ENCODE assay signal across 13 cellular contexts in the genomic region with DNA sequence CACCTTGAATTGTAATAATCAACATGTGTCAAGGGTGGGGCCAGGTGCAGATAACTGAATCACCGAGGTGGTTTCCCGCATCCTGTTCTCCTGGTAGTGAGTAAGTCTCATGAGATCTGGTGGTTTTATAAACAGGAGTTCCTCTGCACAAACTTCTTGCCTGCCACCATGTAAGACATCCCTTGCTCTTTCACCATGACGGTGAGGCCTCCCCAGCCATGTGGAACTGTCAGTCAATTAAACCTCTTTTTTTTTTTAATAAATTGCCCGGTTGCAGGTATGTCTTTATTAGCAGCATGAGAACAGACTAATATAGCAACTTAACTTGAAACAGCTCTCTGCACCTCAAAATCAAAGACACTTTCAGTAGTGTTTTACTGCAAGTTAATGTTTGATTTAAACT.
DNase-seq lines count a peak whose midpoint lies in the region; ATAC-seq, FAIRE-seq and TF ChIP-seq lines count a peak whose summit lies in the region.
"Had no signal": no experiment of that assay in that cellular context is flagged by ENCODE, and none has a peak within 500 bp of the region (broad histone marks: within the 10 kb centered on the region; RNA-seq: fewer than 3 reads in every experiment).

No MANE protein-coding gene starts in this region.

- H3K4me1 ChIP-seq in body of pancreas, result peaks cover 32% of the 10 kb centered on the region
- H3K4me1 ChIP-seq: testis had no signal

- H3K36me3 ChIP-seq in body of pancreas (replicated peaks in 1 of 2; ENCODE audit: insufficient read depth in 1 of 2, low read depth in 2 of 2), result no peaks in the 10 kb centered on the region

- peak overlapping the region in 3 of 4 donors; percentile 5 to 84 (median 18) for H3K27ac ChIP-seq in body of pancreas
- H3K27ac ChIP-seq: testis had no signal

- H3K27me3 ChIP-seq in body of pancreas, result no peaks in the 10 kb centered on the region
- H3K27me3 ChIP-seq: testis had no signal

- no peak for TF ChIP-seq POLR2A in body of pancreas (IDR thresholded peaks at IDR 0.05)

- ATAC-seq in GM18907 (IDR thresholded peaks at IDR 0.05; ENCODE audit: unreplicated experiment), result peak; percentile 73
- ATAC-seq in HG03354 (IDR thresholded peaks at IDR 0.05; ENCODE audit: poor library complexity, severe bottlenecking, unreplicated experiment), result peak; percentile 59
- ATAC-seq in body of pancreas, result peak; percentile 28
- ATAC-seq in stimulated activated naive B cell treated with anti-CD40 and anti-IgM and Interleukin-4, amounts not matched to agents 10 μg/mL and 1 μg/mL and 100 μg/mL, for 72 hours (replicated peaks), result peak; percentile 49 to 57
- ATAC-seq: right cardiac atrium had no signal

- H3K27ac Mint-ChIP-seq in stimulated activated naive B cell treated with anti-CD40 and anti-IgM and Interleukin-4, amounts not matched to agents 10 μg/mL and 1 μg/mL and 100 μg/mL, for 72 hours, result no peak overlapping the region
- H3K27ac Mint-ChIP-seq: activated B cell treated with CpG ODN at 0.5 μM for 24 hours had no signal

- H3K4me3 Mint-ChIP-seq in stimulated activated naive B cell treated with anti-CD40 and anti-IgM and Interleukin-4, amounts not matched to agents 10 μg/mL and 1 μg/mL and 100 μg/mL, for 72 hours, result no peak overlapping the region
- H3K4me3 Mint-ChIP-seq: activated B cell treated with CpG ODN at 0.5 μM for 24 hours had no signal

- no peak for TF ChIP-seq CTCF in body of pancreas (IDR thresholded peaks at IDR 0.05)

- H3K27me3 Mint-ChIP-seq in stimulated activated naive B cell treated with anti-CD40 and anti-IgM and Interleukin-4, amounts not matched to agents 10 μg/mL and 1 μg/mL and 100 μg/mL, for 72 hours, result peaks cover 12 to 15% of the 10 kb centered on the region in 2 donors

- peaks cover 11 to 29% of the 10 kb centered on the region in 2 donors for H3K4me1 Mint-ChIP-seq in stimulated activated naive B cell treated with anti-CD40 and anti-IgM and Interleukin-4, amounts not matched to agents 10 μg/mL and 1 μg/mL and 100 μg/mL, for 72 hours

- no peak for FAIRE-seq in frontal cortex (lab: Jason Lieb, UNC)
- FAIRE-seq: D721Med had no signal

- peaks cover 1 to 4% of the 10 kb centered on the region in 2 donors for H3K36me3 Mint-ChIP-seq in stimulated activated naive B cell treated with anti-CD40 and anti-IgM and Interleukin-4, amounts not matched to agents 10 μg/mL and 1 μg/mL and 100 μg/mL, for 72 hours

- H3K9me3 Mint-ChIP-seq in stimulated activated naive B cell treated with anti-CD40 and anti-IgM and Interleukin-4, amounts not matched to agents 10 μg/mL and 1 μg/mL and 100 μg/mL, for 72 hours, result peaks cover 1 to 4% of the 10 kb centered on the region in 2 donors
- H3K9me3 Mint-ChIP-seq: activated B cell treated with CpG ODN at 0.5 μM for 24 hours had no signal

- DNase-seq in body of pancreas (peak in 1 of 4 donors; percentile 18), frontal cortex (ENCODE audit: low spot score in 2 of 2) (no peak), GF-D8 (lab: John Stamatoyannopoulos, UW) (no peak)
- DNase-seq in stimulated activated naive B cell treated with anti-CD40 and anti-IgM and Interleukin-4, amounts not matched to agents 10 μg/mL and 1 μg/mL and 100 μg/mL, for 72 hours, result no peak
- DNase-seq in stimulated activated naive CD4-positive, alpha-beta T cell treated with Interleukin-2 at 50 U/mL for 16 hours (lab: John Stamatoyannopoulos, UW), result no peak
- DNase-seq: activated B cell treated with CpG ODN at 0.5 μM for 24 hours, NCI-H1436, NCI-H748 treated with DMSO at 0.1 percent for 48 hours, right cardiac atrium, testis had no signal

- intact Hi-C loops in body of pancreas (cut with DNase I), result no loop called here

- no peak overlapping the region for H3K4me3 ChIP-seq in body of pancreas
- H3K4me3 ChIP-seq: testis had no signal

- WGBS in body of pancreas, 2 donors, result 46 to 57% methylated on average over 4 of the region's 4 CpGs

- no peaks in the 10 kb centered on the region for H3K9me3 ChIP-seq in body of pancreas
- H3K9me3 ChIP-seq: testis had no signal
